Comparison of ENCODE assay signal across 1 cellular context in the genomic region with DNA sequence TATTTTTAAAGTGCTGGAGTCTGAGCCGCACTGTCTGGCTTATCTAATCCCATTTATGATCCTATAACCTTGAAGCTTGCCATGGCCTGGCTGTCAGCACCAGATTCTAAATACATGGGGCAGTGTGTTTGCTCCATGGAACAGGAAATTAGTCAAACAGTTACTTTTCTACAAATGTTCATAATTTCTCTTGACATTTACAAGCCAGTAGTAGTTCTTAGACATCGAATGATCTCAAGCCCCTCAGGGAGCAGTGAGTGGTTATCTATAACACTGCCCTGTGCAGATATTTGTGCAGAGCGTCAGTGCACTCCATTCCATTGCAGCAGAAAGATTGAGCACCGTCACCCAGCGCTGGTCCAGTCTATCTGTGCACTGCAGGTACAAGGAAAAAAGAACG.
TF ChIP-seq lines count a peak whose summit lies in the region.

No MANE protein-coding gene starts in this region.

TF ChIP-seq in SK-N-SH, 30 proteins besides CTCF, POLR2A, EP300 and RAD21 (continued from another document):
- TF ChIP-seq, protein P1, sequence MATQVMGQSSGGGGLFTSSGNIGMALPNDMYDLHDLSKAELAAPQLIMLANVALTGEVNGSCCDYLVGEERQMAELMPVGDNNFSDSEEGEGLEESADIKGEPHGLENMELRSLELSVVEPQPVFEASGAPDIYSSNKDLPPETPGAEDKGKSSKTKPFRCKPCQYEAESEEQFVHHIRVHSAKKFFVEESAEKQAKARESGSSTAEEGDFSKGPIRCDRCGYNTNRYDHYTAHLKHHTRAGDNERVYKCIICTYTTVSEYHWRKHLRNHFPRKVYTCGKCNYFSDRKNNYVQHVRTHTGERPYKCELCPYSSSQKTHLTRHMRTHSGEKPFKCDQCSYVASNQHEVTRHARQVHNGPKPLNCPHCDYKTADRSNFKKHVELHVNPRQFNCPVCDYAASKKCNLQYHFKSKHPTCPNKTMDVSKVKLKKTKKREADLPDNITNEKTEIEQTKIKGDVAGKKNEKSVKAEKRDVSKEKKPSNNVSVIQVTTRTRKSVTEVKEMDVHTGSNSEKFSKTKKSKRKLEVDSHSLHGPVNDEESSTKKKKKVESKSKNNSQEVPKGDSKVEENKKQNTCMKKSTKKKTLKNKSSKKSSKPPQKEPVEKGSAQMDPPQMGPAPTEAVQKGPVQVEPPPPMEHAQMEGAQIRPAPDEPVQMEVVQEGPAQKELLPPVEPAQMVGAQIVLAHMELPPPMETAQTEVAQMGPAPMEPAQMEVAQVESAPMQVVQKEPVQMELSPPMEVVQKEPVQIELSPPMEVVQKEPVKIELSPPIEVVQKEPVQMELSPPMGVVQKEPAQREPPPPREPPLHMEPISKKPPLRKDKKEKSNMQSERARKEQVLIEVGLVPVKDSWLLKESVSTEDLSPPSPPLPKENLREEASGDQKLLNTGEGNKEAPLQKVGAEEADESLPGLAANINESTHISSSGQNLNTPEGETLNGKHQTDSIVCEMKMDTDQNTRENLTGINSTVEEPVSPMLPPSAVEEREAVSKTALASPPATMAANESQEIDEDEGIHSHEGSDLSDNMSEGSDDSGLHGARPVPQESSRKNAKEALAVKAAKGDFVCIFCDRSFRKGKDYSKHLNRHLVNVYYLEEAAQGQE (IDR thresholded peaks at IDR 0.05; ENCODE audit: low read depth, low read length), result no peak
- TF ChIP-seq YY1 (IDR thresholded peaks at IDR 0.05; ENCODE audit: low read depth) (no peak), MEF2A (IDR thresholded peaks at IDR 0.05; ENCODE audit: borderline replicate concordance, low read depth) (no peak), SMC3 (IDR thresholded peaks at IDR 0.05; ENCODE audit: low read depth, low read length) (no peak), GATA2 (CRISPR knock-in tag; IDR thresholded peaks at IDR 0.05) (no peak), TEAD4 (IDR thresholded peaks at IDR 0.05; ENCODE audit: borderline replicate concordance, insufficient read depth) (no peak), EZH2phosphoT487 (IDR thresholded peaks at IDR 0.05; ENCODE audit: borderline replicate concordance, low read depth) (no peak), GABPA (IDR thresholded peaks at IDR 0.05; ENCODE audit: low read depth) (no peak), POLR2AphosphoS5 (IDR thresholded peaks at IDR 0.05; ENCODE audit: low read depth, low read length) (no peak)
- TF ChIP-seq, protein P2, sequence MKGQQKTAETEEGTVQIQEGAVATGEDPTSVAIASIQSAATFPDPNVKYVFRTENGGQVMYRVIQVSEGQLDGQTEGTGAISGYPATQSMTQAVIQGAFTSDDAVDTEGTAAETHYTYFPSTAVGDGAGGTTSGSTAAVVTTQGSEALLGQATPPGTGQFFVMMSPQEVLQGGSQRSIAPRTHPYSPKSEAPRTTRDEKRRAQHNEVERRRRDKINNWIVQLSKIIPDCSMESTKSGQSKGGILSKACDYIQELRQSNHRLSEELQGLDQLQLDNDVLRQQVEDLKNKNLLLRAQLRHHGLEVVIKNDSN (IDR thresholded peaks at IDR 0.05; ENCODE audit: borderline replicate concordance, low read depth), result no peak
TF ChIP-seq in SK-N-SH: peak in this region for 0.
